1 cellular context compared by ENCODE assay signal in genomic region chr2:26298286-26298637, GRCh38.
TF ChIP-seq lines count a peak whose summit lies in the region.

No MANE protein-coding gene starts in this region.

TF ChIP-seq in IMR-90, 13 proteins besides CTCF, POLR2A, EP300 and RAD21:
- TF ChIP-seq BHLHE40 (IDR thresholded peaks at IDR 0.05; ENCODE audit: low read depth, low read length): no peak
- TF ChIP-seq SMC3 (IDR thresholded peaks at IDR 0.05; ENCODE audit: low read depth, low read length): no peak
- no peak for TF ChIP-seq NFE2L2 (IDR thresholded peaks at IDR 0.05; ENCODE audit: low read depth, low read length)
- TF ChIP-seq RFX5 (IDR thresholded peaks at IDR 0.05; ENCODE audit: low read depth, low read length): no peak
- no peak for TF ChIP-seq MAFK (IDR thresholded peaks at IDR 0.05; ENCODE audit: low read depth, low read length)
- TF ChIP-seq MXI1 (IDR thresholded peaks at IDR 0.05; ENCODE audit: borderline replicate concordance, low read depth, low read length): no peak
- no peak for TF ChIP-seq USF2 (IDR thresholded peaks at IDR 0.05; ENCODE audit: low read depth, low read length)
- TF ChIP-seq, protein P1, sequence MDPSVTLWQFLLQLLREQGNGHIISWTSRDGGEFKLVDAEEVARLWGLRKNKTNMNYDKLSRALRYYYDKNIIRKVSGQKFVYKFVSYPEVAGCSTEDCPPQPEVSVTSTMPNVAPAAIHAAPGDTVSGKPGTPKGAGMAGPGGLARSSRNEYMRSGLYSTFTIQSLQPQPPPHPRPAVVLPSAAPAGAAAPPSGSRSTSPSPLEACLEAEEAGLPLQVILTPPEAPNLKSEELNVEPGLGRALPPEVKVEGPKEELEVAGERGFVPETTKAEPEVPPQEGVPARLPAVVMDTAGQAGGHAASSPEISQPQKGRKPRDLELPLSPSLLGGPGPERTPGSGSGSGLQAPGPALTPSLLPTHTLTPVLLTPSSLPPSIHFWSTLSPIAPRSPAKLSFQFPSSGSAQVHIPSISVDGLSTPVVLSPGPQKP (IDR thresholded peaks at IDR 0.05; ENCODE audit: borderline replicate concordance, low read depth, low read length): no peak
- no peak for TF ChIP-seq RCOR1 (IDR thresholded peaks at IDR 0.05; ENCODE audit: insufficient replicate concordance, low read length)
- no peak for TF ChIP-seq CEBPB (IDR thresholded peaks at IDR 0.05; ENCODE audit: low read depth, low read length)
- no peak for TF ChIP-seq CHD1 (IDR thresholded peaks at IDR 0.05; ENCODE audit: low read depth, low read length)
